ENCODE assay signal across 22 cellular contexts in the genomic region with DNA sequence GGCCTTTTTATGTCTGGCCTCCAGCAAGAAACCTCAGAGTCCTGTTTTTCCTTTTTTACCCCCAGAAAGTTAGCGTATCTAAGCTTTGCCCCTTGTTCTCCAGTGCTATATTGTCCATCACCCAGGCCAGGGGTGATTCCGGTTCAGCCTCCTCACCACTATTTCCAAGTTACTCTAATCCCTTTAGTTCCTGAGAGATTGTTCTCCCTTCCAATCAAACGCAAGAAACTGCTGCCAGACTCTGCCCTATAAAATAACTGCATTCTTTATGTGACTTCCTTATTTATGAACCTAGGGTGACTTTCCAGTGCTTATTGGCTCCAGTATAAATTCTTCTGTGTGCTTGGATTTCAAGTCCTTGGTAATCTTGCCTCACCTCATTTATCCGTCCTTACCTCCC.
DNase-seq lines count a peak whose midpoint lies in the region; ATAC-seq, FAIRE-seq and TF ChIP-seq lines count a peak whose summit lies in the region.
"Had no signal": no experiment of that assay in that cellular context is flagged by ENCODE, and none has a peak within 500 bp of the region (broad histone marks: within the 10 kb centered on the region; RNA-seq: fewer than 3 reads in every experiment).

No MANE protein-coding gene starts in this region.

- no peaks in the 10 kb centered on the region for H3K9me3 Mint-ChIP-seq in type B pancreatic cell
- H3K9me3 Mint-ChIP-seq: CD8-positive, alpha-beta memory T cell had no signal

- no peak overlapping the region for H3K4me3 ChIP-seq in NB4 (ENCODE audit: low read depth, low read length)
- H3K4me3 ChIP-seq: BLaER1, GM12878, GM23248 had no signal

- no peak overlapping the region for H3K27ac Mint-ChIP-seq in type B pancreatic cell
- H3K27ac Mint-ChIP-seq: CD8-positive, alpha-beta memory T cell had no signal

- H3K4me3 Mint-ChIP-seq in type B pancreatic cell: peak overlapping the region; percentile 22
- H3K4me3 Mint-ChIP-seq: CD8-positive, alpha-beta memory T cell had no signal

- no peaks in the 10 kb centered on the region for H3K36me3 Mint-ChIP-seq in type B pancreatic cell
- H3K36me3 Mint-ChIP-seq: CD8-positive, alpha-beta memory T cell had no signal

- H3K4me1 Mint-ChIP-seq in type B pancreatic cell (ENCODE audit: unreplicated experiment): peaks cover 6% of the 10 kb centered on the region
- H3K4me1 Mint-ChIP-seq: CD8-positive, alpha-beta memory T cell had no signal

- DNase-seq in NOMO-1 treated with dmso at 0.1 percent for 144 hours (lab: John Stamatoyannopoulos, UW; ENCODE audit: unreplicated experiment) (peak; percentile 7), NOMO-1 treated with DMSO at 0.1 percent for 48 hours (lab: John Stamatoyannopoulos, UW; ENCODE audit: unreplicated experiment) (no peak), NB4 (ENCODE audit: low read depth) (peak; percentile 2), left kidney (ENCODE audit: low read depth, low spot score) (peak; percentile 77), type B pancreatic cell (ENCODE audit: extremely low spot score, unreplicated experiment) (no peak), frontal cortex (ENCODE audit: low spot score in 2 of 2) (no peak)
- DNase-seq in activated CD4-positive, CD25-positive, alpha-beta regulatory T cell treated with anti-CD3 and anti-CD28 coated beads, Interleukin-2, amount 50 U/mL, for 72 hours: no peak
- DNase-seq: CD8-positive, alpha-beta memory T cell; DND-41; GDM1; GM23248; NCI-H1436 treated with DMSO at 0.1 percent for 48 hours; NCI-H2081; NCI-H510A; NCI-H774; SHP77; SK-N-SH had no signal

- TF ChIP-seq POLR2A in NB4 (IDR thresholded peaks at IDR 0.05; ENCODE audit: extremely low read depth, insufficient read length): no peak

- FAIRE-seq in frontal cortex (lab: Jason Lieb, UNC): no peak
- FAIRE-seq: GM12878, GM18507, HepG2 had no signal

- TF ChIP-seq CTCF in NB4 (IDR thresholded peaks at IDR 0.05; ENCODE audit: low read depth, low read length): no peak
- no peak for TF ChIP-seq CTCF in type B pancreatic cell (conservative IDR thresholded peaks at IDR 0.05)

- H3K27me3 Mint-ChIP-seq in type B pancreatic cell: no peaks in the 10 kb centered on the region

- no peak for ATAC-seq in HG02678 (IDR thresholded peaks at IDR 0.05; ENCODE audit: unreplicated experiment)
- ATAC-seq: GM12878, HepG2 had no signal

Comparison
In these comparisons a context has a peak if more than half of its experiments do, and no peak if none do; other contexts are left out.
1. DNase-seq: peak in NOMO-1 treated with dmso at 0.1 percent for 144 hours (single experiment), NB4 (single experiment) and left kidney (single experiment); none in NOMO-1 treated with DMSO at 0.1 percent for 48 hours (single experiment), type B pancreatic cell (single experiment), activated CD4-positive, CD25-positive, alpha-beta regulatory T cell treated with anti-CD3 and anti-CD28 coated beads, Interleukin-2, amount 50 U/mL, for 72 hours (single experiment) and frontal cortex (0 of 2).